1 cellular context compared by ENCODE assay signal in genomic region chr6:129675669-129676472, GRCh38.
TF ChIP-seq lines count a peak whose summit lies in the region.

No MANE protein-coding gene starts in this region.

TF ChIP-seq in HCT116, 20 proteins besides CTCF, POLR2A, EP300 and RAD21:
- TF ChIP-seq EGR1 (IDR thresholded peaks at IDR 0.05; ENCODE audit: low read depth), result no peak
- no peak for TF ChIP-seq ZFX (IDR thresholded peaks at IDR 0.05)
- TF ChIP-seq EZH2 (IDR thresholded peaks at IDR 0.05), result no peak
- TF ChIP-seq POLR2AphosphoS5 (IDR thresholded peaks at IDR 0.05; ENCODE audit: low read depth, low read length), result no peak
TF ChIP-seq in HCT116: peak in this region for 0.
